23 cellular contexts compared by ENCODE assay signal in genomic region chr20:13307562-13308163, GRCh38.
DNase-seq lines count a peak whose midpoint lies in the region; ATAC-seq, FAIRE-seq and TF ChIP-seq lines count a peak whose summit lies in the region.
"Had no signal": no experiment of that assay in that cellular context is flagged by ENCODE, and none has a peak within 500 bp of the region (broad histone marks: within the 10 kb centered on the region; RNA-seq: fewer than 3 reads in every experiment).

No MANE protein-coding gene starts in this region.

- H3K9ac ChIP-seq in H9 (ENCODE audit: extremely low read depth, insufficient read length, low read length) (no peak overlapping the region), K562 (ENCODE audit: insufficient read depth in 1 of 2, low read depth in 2 of 2, low read length in 2 of 2) (no peak overlapping the region), HepG2 (ENCODE audit: insufficient read depth, low read depth, low read length) (no peak overlapping the region), kidney (ENCODE audit: low read length in 2 of 2) (no peak overlapping the region)
- H3K9ac ChIP-seq: BLaER1 treated with 17β-estradiol and CSF1 and Interleukin-3, amounts not matched to agents 10 nM and 100 nM had no signal

- no peak overlapping the region for H3K4me2 ChIP-seq in H9 (ENCODE audit: insufficient read depth, insufficient read length, low read length)
- no peak overlapping the region for H3K4me2 ChIP-seq in K562 (ENCODE audit: insufficient read depth, low read length)
- H3K4me2 ChIP-seq in HepG2 (ENCODE audit: low read depth, low read length) = peak overlapping the region; percentile 9; the same call in 1 of the 2 replicates
- H3K4me2 ChIP-seq: A549; BLaER1 treated with 17β-estradiol and CSF1 and Interleukin-3, amounts not matched to agents 10 nM and 100 nM had no signal

- no peak overlapping the region for H2BK120ac ChIP-seq in H9 (ENCODE audit: low read depth, low read length, poor library complexity, severe bottlenecking)

- H3K27me3 ChIP-seq in H9 (ENCODE audit: insufficient read depth, low read length) (no peaks in the 10 kb centered on the region), K562 (ENCODE audit: control insufficient read depth in 2 of 2, insufficient read depth in 2 of 2, low read length in 2 of 2) (no peaks in the 10 kb centered on the region; a peak in 1 of 5 replicates), HepG2 (ENCODE audit: control insufficient read depth in 1 of 2, insufficient read depth in 2 of 2, low read length in 2 of 2) (no peaks in the 10 kb centered on the region), right lobe of liver (no peaks in the 10 kb centered on the region)
- H3K27me3 ChIP-seq: BLaER1 treated with 17β-estradiol and CSF1 and Interleukin-3, amounts not matched to agents 10 nM and 100 nM had no signal

- H3K4me3 Mint-ChIP-seq in H9 = no peak overlapping the region
- H3K4me3 Mint-ChIP-seq: B cell; CD4-positive, alpha-beta T cell; CD8-positive, alpha-beta T cell had no signal

- H3K79me2 ChIP-seq in H9 (ENCODE audit: insufficient read depth, low read length) (no peaks in the 10 kb centered on the region), K562 (ENCODE audit: control insufficient read depth, insufficient read depth, low read length) (no peaks in the 10 kb centered on the region), HepG2 (ENCODE audit: insufficient read depth, low read length) (no peaks in the 10 kb centered on the region)

- no peak for ATAC-seq in K562
- ATAC-seq in HepG2 = peak; percentile 53
- ATAC-seq in right lobe of liver = peak; percentile 79 to 92 (median 82)
- no peak for ATAC-seq in HG02938 (IDR thresholded peaks at IDR 0.05; ENCODE audit: unreplicated experiment)
- ATAC-seq: A549; CD8-positive, alpha-beta T cell had no signal

- H4K20me1 ChIP-seq in H9 (ENCODE audit: control insufficient read depth, insufficient read depth, insufficient read length) (no peaks in the 10 kb centered on the region), K562 (replicated peaks; ENCODE audit: control insufficient read depth, insufficient read depth, low read length) (no peaks in the 10 kb centered on the region), HepG2 (ENCODE audit: insufficient read depth, low read length) (no peaks in the 10 kb centered on the region)
- H4K20me1 ChIP-seq: BLaER1 treated with 17β-estradiol and CSF1 and Interleukin-3, amounts not matched to agents 10 nM and 100 nM had no signal

- no peak overlapping the region; a peak in 1 of 7 replicates for H3K27ac Mint-ChIP-seq in H9
- H3K27ac Mint-ChIP-seq: B cell; CD4-positive, alpha-beta T cell; CD8-positive, alpha-beta T cell had no signal

- H4K5ac ChIP-seq in H9 (ENCODE audit: insufficient read length, low read depth, low read length) = no peak overlapping the region

- POLR2A ChIA-PET in K562 (lab: Yijun Ruan, JAX) (no interaction called here), HepG2 (lab: Yijun Ruan, JAX) (no interaction called here)

- H3K18ac ChIP-seq in H9 (ENCODE audit: insufficient read length, low read depth, low read length) = no peak overlapping the region

- H3K23ac ChIP-seq in H9 (ENCODE audit: insufficient read length, low read depth, low read length) = no peak overlapping the region

- no peaks in the 10 kb centered on the region for H3K79me1 ChIP-seq in H9 (ENCODE audit: insufficient read depth, low read depth, low read length, poor library complexity, severe bottlenecking)

- no peak overlapping the region for H2BK12ac ChIP-seq in H9 (ENCODE audit: insufficient read length, low read depth, low read length)

- no peaks in the 10 kb centered on the region; a peak in 1 of 5 replicates for H3K9me3 Mint-ChIP-seq in H9
- H3K9me3 Mint-ChIP-seq: CD4-positive, alpha-beta T cell had no signal

- FAIRE-seq in K562 (lab: Jason Lieb, UNC) = no peak
- FAIRE-seq in HepG2 (lab: Jason Lieb, UNC) = peak; percentile 32
- no peak for FAIRE-seq in kidney (lab: Jason Lieb, UNC)
- FAIRE-seq: A549, D721Med, G401.6, GM12891, GM19239 had no signal

- no peak overlapping the region for H3K14ac ChIP-seq in H9 (ENCODE audit: insufficient read depth, low read length)

- no peaks in the 10 kb centered on the region for H3K23me2 ChIP-seq in H9 (ENCODE audit: insufficient read length, low read depth, low read length, poor library complexity, severe bottlenecking)

- CTCF ChIA-PET in K562 (lab: Yijun Ruan, JAX; ENCODE audit: low intra/inter-chr PET ratio) (no interaction called here), HepG2 (lab: Yijun Ruan, JAX; ENCODE audit: low intra/inter-chr PET ratio, low total read pairs) (no interaction called here)

- no peaks in the 10 kb centered on the region for H3K27me3 Mint-ChIP-seq in H9 (ENCODE audit: low read depth)
- H3K27me3 Mint-ChIP-seq: CD4-positive, alpha-beta T cell had no signal

- H2BK20ac ChIP-seq in H9 (ENCODE audit: low read depth, low read length, poor library complexity, severe bottlenecking) = no peak overlapping the region

- no peak overlapping the region for H3K4me3 ChIP-seq in K562
- no peak overlapping the region for H3K4me3 ChIP-seq in HepG2 (replicated peaks in 1 of 3; ENCODE audit: insufficient read depth in 1 of 3, low read depth in 2 of 3, low read length in 3 of 3)
- H3K4me3 ChIP-seq in right lobe of liver = no peak overlapping the region
- no peak overlapping the region for H3K4me3 ChIP-seq in kidney (ENCODE audit: low read length in 2 of 2)
- H3K4me3 ChIP-seq: A549; BLaER1 treated with 17β-estradiol and CSF1 and Interleukin-3, amounts not matched to agents 10 nM and 100 nM had no signal

- H3K4me1 ChIP-seq in H9 (ENCODE audit: insufficient read depth, low read length) = no peaks in the 10 kb centered on the region
- H3K4me1 ChIP-seq in K562 (replicated peaks in 1 of 2; ENCODE audit: control insufficient read depth in 2 of 2, insufficient read depth in 2 of 2, low read length in 2 of 2) = no peaks in the 10 kb centered on the region
- H3K4me1 ChIP-seq in HepG2 (ENCODE audit: insufficient read depth, low read length) = peaks cover 25% of the 10 kb centered on the region
- peaks cover 0 to 11% (median 5%) of the 10 kb centered on the region in 4 donors for H3K4me1 ChIP-seq in right lobe of liver
- H3K4me1 ChIP-seq in kidney (ENCODE audit: control insufficient read depth in 1 of 2, insufficient read depth in 1 of 2, low read depth in 1 of 2, low read length in 2 of 2) = no peaks in the 10 kb centered on the region
- H3K4me1 ChIP-seq: A549; BLaER1 treated with 17β-estradiol and CSF1 and Interleukin-3, amounts not matched to agents 10 nM and 100 nM had no signal

- TF ChIP-seq CTCF in H9 (conservative IDR thresholded peaks at IDR 0.05) = no peak
- no peak for TF ChIP-seq CTCF in K562 (IDR thresholded peaks at IDR 0.05 in 2 of 3, conservative IDR thresholded peaks at IDR 0.05 in 1 of 3; ENCODE audit: insufficient read depth in 2 of 3, low read depth in 1 of 3, low read length in 3 of 3)
- TF ChIP-seq CTCF in HepG2 (CRISPR knock-in tag; IDR thresholded peaks at IDR 0.05) = no peak
- TF ChIP-seq CTCF in right lobe of liver (IDR thresholded peaks at IDR 0.05) = no peak
- TF ChIP-seq CTCF in kidney (IDR thresholded peaks at IDR 0.05; ENCODE audit: borderline replicate concordance, extremely low read depth, insufficient read depth) = no peak

- no peak overlapping the region for H4K8ac ChIP-seq in H9 (replicated peaks; ENCODE audit: insufficient read length, low read depth, low read length)

- no peaks in the 10 kb centered on the region for H3K9me1 ChIP-seq in K562 (ENCODE audit: control insufficient read depth, insufficient read depth, low read length)

- H3K36me3 ChIP-seq in K562 (ENCODE audit: control insufficient read depth, insufficient read depth, low read length) (no peaks in the 10 kb centered on the region), HepG2 (replicated peaks in 1 of 2; ENCODE audit: control insufficient read depth in 1 of 2, insufficient read depth in 2 of 2, low read length in 2 of 2) (no peaks in the 10 kb centered on the region), right lobe of liver (no peaks in the 10 kb centered on the region), kidney (ENCODE audit: control insufficient read depth in 1 of 2, insufficient read depth in 2 of 2, low read length in 2 of 2) (no peaks in the 10 kb centered on the region)
- H3K36me3 ChIP-seq: BLaER1 treated with 17β-estradiol and CSF1 and Interleukin-3, amounts not matched to agents 10 nM and 100 nM had no signal

- H3K9me3 ChIP-seq in H9 (ENCODE audit: control insufficient read depth, low read depth, low read length) (no peaks in the 10 kb centered on the region), K562 (replicated peaks; ENCODE audit: control insufficient read depth, insufficient read depth, low read depth, low read length) (no peaks in the 10 kb centered on the region), HepG2 (ENCODE audit: low read length) (no peaks in the 10 kb centered on the region), right lobe of liver (no peaks in the 10 kb centered on the region), kidney (ENCODE audit: control insufficient read depth in 1 of 2, low read length in 2 of 2) (no peaks in the 10 kb centered on the region)
- H3K9me3 ChIP-seq: A549 had no signal

- no peak overlapping the region for H2BK5ac ChIP-seq in H9 (ENCODE audit: insufficient read length, low read length)

- no peak overlapping the region for H3K4ac ChIP-seq in H9 (ENCODE audit: low read depth, low read length)

- H3K36me3 Mint-ChIP-seq in H9 (ENCODE audit: insufficient read depth in 1 of 3, low read depth in 3 of 3) = peaks cover 0 to 2% (median 0%) of the 10 kb centered on the region in 3 experiments; a peak in 2 of 7 replicates
- H3K36me3 Mint-ChIP-seq: CD8-positive, alpha-beta T cell had no signal

- no peak overlapping the region for H4K91ac ChIP-seq in H9 (ENCODE audit: insufficient read length, low read depth, low read length)

- TF ChIP-seq POLR2A in K562 (conservative IDR thresholded peaks at IDR 0.05) = no peak
- no peak for TF ChIP-seq POLR2A in HepG2 (IDR thresholded peaks at IDR 0.05; ENCODE audit: insufficient read depth in 1 of 2, low read depth in 2 of 2, low read length in 2 of 2)
- no peak for TF ChIP-seq POLR2A in right lobe of liver (IDR thresholded peaks at IDR 0.05)

- intact Hi-C loops in K562 (cut with micrococcal nuclease) (no loop called here), HepG2 (cut with micrococcal nuclease; ENCODE audit: unreplicated experiment) (no loop called here), right lobe of liver (cut with DNase I) (no loop called here), kidney (cut with DNase I) (no loop called here)

- TF ChIP-seq RAD21 in K562 (CRISPR knock-in tag; conservative IDR thresholded peaks at IDR 0.05 in 1 of 2, IDR thresholded peaks at IDR 0.05 in 1 of 2) (no peak), HepG2 (CRISPR knock-in tag; IDR thresholded peaks at IDR 0.05) (no peak)

- in situ Hi-C loops in K562 (cut with MboI) = no loop called here
- in situ Hi-C loops in HepG2 (cut with HindIII; ENCODE audit: extremely low pct_ligation_motif_present, low pct_unique_long_range_greater_than_20kb) = no loop called here

- no CpG with 5 or more reads among the region's 9 CpGs for WGBS in H9 (ENCODE audit: extremely low coverage, insufficient read length, low lambda C conversion rate)
- 2% methylated on average over 9 of the region's 9 CpGs for WGBS in K562 (ENCODE audit: insufficient coverage, low coverage, missing lambda C conversion rate)
- WGBS in HepG2 (ENCODE audit: low lambda C conversion rate) = 57% methylated on average over 9 of the region's 9 CpGs
- 24% methylated on average over 9 of the region's 9 CpGs for WGBS in right lobe of liver (ENCODE audit: insufficient coverage, low coverage, low lambda C conversion rate, missing lambda C conversion rate)

- H3K4me1 Mint-ChIP-seq in H9 = no peaks in the 10 kb centered on the region; a peak in 1 of 4 replicates
- H3K4me1 Mint-ChIP-seq: B cell had no signal

- DNase-seq in H9 = no peak
- DNase-seq in K562 (ENCODE audit: extremely low read depth in 1 of 4, low spot score in 3 of 4) = no peak
- peak; percentile 41 for DNase-seq in HepG2 (ENCODE audit: low spot score)
- DNase-seq in right lobe of liver = no peak
- no peak for DNase-seq in kidney
- DNase-seq in activated CD4-positive, alpha-beta T cell treated with anti-CD3 and anti-CD28 coated beads, Interleukin-2, amount 50 U/mL, for 48 hours = no peak
- DNase-seq: AML-193; Caco-2; Calu3; CD4-positive, alpha-beta T cell; CD8-positive, alpha-beta T cell; DMS79 treated with DMSO at 0.1 percent for 48 hours; GF-D8 had no signal

- no peak overlapping the region for H2BK15ac ChIP-seq in H9 (ENCODE audit: low read depth, low read length)

- H3T11ph ChIP-seq in H9 (ENCODE audit: low read length) = no peak overlapping the region

- no peak for TF ChIP-seq EP300 in K562 (IDR thresholded peaks at IDR 0.05; ENCODE audit: low read length)
- TF ChIP-seq EP300 in HepG2 (IDR thresholded peaks at IDR 0.05; ENCODE audit: low read depth in 2 of 2, low read length in 2 of 2) = no peak
- no peak for TF ChIP-seq EP300 in HepG2 (CRISPR knock-in tag; IDR thresholded peaks at IDR 0.05; ENCODE audit: borderline replicate concordance)

- peak overlapping the region; percentile 16 for H2AK5ac ChIP-seq in H9 (ENCODE audit: insufficient read length, low read length)

- H2AFZ ChIP-seq in H9 (ENCODE audit: low read length) (no peak overlapping the region), K562 (ENCODE audit: low read depth, low read length) (no peak overlapping the region), HepG2 (ENCODE audit: low read length) (peak overlapping the region; percentile 7)

- no peak overlapping the region for H3K27ac ChIP-seq in H9 (ENCODE audit: insufficient read length, low read depth, low read length)
- no peak overlapping the region for H3K27ac ChIP-seq in K562 (ENCODE audit: extremely low read depth, low read depth, low read length)
- no peak overlapping the region for H3K27ac ChIP-seq in HepG2 (ENCODE audit: extremely low read length, insufficient read depth, low read length)
- H3K27ac ChIP-seq in right lobe of liver = peak overlapping the region in 1 of 3 donors; percentile 30
- H3K27ac ChIP-seq in kidney (ENCODE audit: low read depth in 2 of 2, low read length in 2 of 2) = no peak overlapping the region
- H3K27ac ChIP-seq: 22Rv1; A549; BLaER1 treated with 17β-estradiol and CSF1 and Interleukin-3, amounts not matched to agents 10 nM and 100 nM; C4-2B had no signal

- BruUV-seq in K562 (replicated peaks; lab: Mats Ljungman, UMichigan) = no TSS peak
- BruUV-seq in HepG2 (replicated peaks; lab: Mats Ljungman, UMichigan) = no TSS peak

- H3K56ac ChIP-seq in H9 (ENCODE audit: insufficient read length, low read depth, low read length) = no peak overlapping the region

Comparison
In these comparisons a context has a peak if more than half of its experiments do, and no peak if none do; other contexts are left out.
1. ATAC-seq: peak in HepG2 (single experiment) and right lobe of liver (4 of 4); none in K562 (single experiment) and HG02938 (single experiment).